In genomic region chr4:34417160-34417559, GRCh38 we compare ENCODE assay signal across 18 cellular contexts.
DNase-seq lines count a peak whose midpoint lies in the region; ATAC-seq, FAIRE-seq and TF ChIP-seq lines count a peak whose summit lies in the region.
"Had no signal": no experiment of that assay in that cellular context is flagged by ENCODE, and none has a peak within 500 bp of the region (broad histone marks: within the 10 kb centered on the region; RNA-seq: fewer than 3 reads in every experiment).

No MANE protein-coding gene starts in this region.

- no peak for ATAC-seq in GM18868 (IDR thresholded peaks at IDR 0.05; ENCODE audit: unreplicated experiment)
- no peak for ATAC-seq in HG03354 (IDR thresholded peaks at IDR 0.05; ENCODE audit: poor library complexity, severe bottlenecking, unreplicated experiment)
- ATAC-seq: GM12878 had no signal

- FAIRE-seq in bronchial epithelial cell (lab: Jason Lieb, UNC) (no peak), HTR-8/SVneo (lab: Jason Lieb, UNC) (no peak)
- FAIRE-seq: GM12878, GM19239 had no signal

- no peaks in the 10 kb centered on the region for H3K36me3 ChIP-seq in bronchial epithelial cell (ENCODE audit: control insufficient read depth, insufficient read depth, low read length)

- no peak for TF ChIP-seq CTCF in bronchial epithelial cell (IDR thresholded peaks at IDR 0.05; ENCODE audit: insufficient read depth, low read length, severe bottlenecking)
- no peak for TF ChIP-seq CTCF in Calu3 (IDR thresholded peaks at IDR 0.05; ENCODE audit: unreplicated experiment)

- peaks cover 2% of the 10 kb centered on the region for H3K9me3 Mint-ChIP-seq in Calu3 (ENCODE audit: low read depth, unreplicated experiment)

- no peaks in the 10 kb centered on the region for H3K27me3 Mint-ChIP-seq in Calu3 (ENCODE audit: unreplicated experiment)

- CTCF ChIA-PET in Calu3 (lab: Charles Lee) = no interaction called here

- no peak overlapping the region for H3K4me3 ChIP-seq in bronchial epithelial cell (ENCODE audit: low read depth, low read length)
- H3K4me3 ChIP-seq: GM12878, SK-N-MC had no signal

- no TSS peak for BruUV-seq in Calu3 (replicated peaks; lab: Mats Ljungman, UMichigan)

- intact Hi-C loops in Calu3 (cut with micrococcal nuclease; ENCODE audit: unreplicated experiment) = no loop called here

- DNase-seq in HK-2 (ENCODE audit: unreplicated experiment) (peak; percentile 2), bronchial epithelial cell (ENCODE audit: low read depth) (peak; percentile 10), kidney tubule cell (ENCODE audit: low spot score) (peak; percentile 2), HTR-8/SVneo (ENCODE audit: insufficient read length, low spot score) (no peak), Calu3 (no peak)
- DNase-seq: C1 segment of cervical spinal cord, DMS153, MV-4-11, NCI-H1436, NCI-H2081, NCI-H226, NCI-H526 treated with DMSO at 0.1 percent for 48 hours, T-helper 1 cell had no signal

- no peak overlapping the region for H3K27ac Mint-ChIP-seq in Calu3 (ENCODE audit: unreplicated experiment)

- H3K4me1 Mint-ChIP-seq in Calu3 (ENCODE audit: low read depth, unreplicated experiment) = no peaks in the 10 kb centered on the region

- H3K36me3 Mint-ChIP-seq in Calu3 (ENCODE audit: insufficient read depth, unreplicated experiment) = no peaks in the 10 kb centered on the region

- H3K27me3 ChIP-seq in bronchial epithelial cell (ENCODE audit: control insufficient read depth, insufficient read depth, low read length) = no peaks in the 10 kb centered on the region

- no peak overlapping the region for H3K4me3 Mint-ChIP-seq in Calu3 (ENCODE audit: low read depth, unreplicated experiment)

Comparison
In these comparisons a context has a peak if more than half of its experiments do, and no peak if none do; other contexts are left out.
1. DNase-seq: peak in HK-2 (single experiment), bronchial epithelial cell (single experiment) and kidney tubule cell (single experiment); none in HTR-8/SVneo (single experiment) and Calu3 (single experiment).